29 cellular contexts compared by ENCODE assay signal in the genomic region with DNA sequence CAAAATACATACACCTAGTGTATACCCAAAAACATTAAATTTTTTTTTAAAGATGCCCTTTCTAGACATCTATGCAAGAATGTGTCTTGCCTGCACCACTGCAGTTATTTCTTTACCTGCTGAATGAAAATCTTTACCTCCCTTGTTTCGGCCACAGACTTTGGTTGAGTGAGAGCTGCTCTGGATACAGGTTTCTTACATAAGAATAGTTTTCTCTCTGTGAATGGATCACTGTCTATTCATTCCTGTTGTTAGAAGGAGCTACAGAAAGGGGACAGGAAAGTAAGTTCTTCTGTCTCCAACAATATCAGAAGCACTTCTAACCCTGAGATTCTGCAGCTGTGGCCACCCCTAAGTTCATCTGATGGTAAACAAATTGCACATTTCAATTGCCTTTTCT.
"Had no signal": no experiment of that assay in that cellular context is flagged by ENCODE, and none has a peak within 500 bp of the region (broad histone marks: within the 10 kb centered on the region; RNA-seq: fewer than 3 reads in every experiment).

No MANE protein-coding gene starts in this region.

- H3K4me3 Mint-ChIP-seq: natural killer cell; nephron; neural progenitor cell; stimulated activated effector memory CD8-positive, alpha-beta T cell treated with anti-CD3 and anti-CD28 coated beads, Interleukin-12 subunit alpha, Interleukin-12 subunit beta, amount 100 ng/mL, for 72 hours; stimulated activated naive B cell treated with anti-CD40 and anti-IgM and Interleukin-4, amounts not matched to agents 10 μg/mL and 1 μg/mL and 100 μg/mL, for 72 hours; stimulated activated naive CD8-positive, alpha-beta T cell treated with anti-CD3 and anti-CD28 coated beads, Interleukin-15, Interleukin-2, amounts not matched to agents 100 ng/mL and 50 ng/mL, for 24 hours had no signal

- H3K27me3 ChIP-seq: neural progenitor cell, ovary, right lobe of liver, sigmoid colon, stomach, thyroid gland, tibial nerve, upper lobe of left lung, vagina had no signal

- H3K36me3 ChIP-seq: neural progenitor cell, ovary, prostate gland, thyroid gland had no signal

- ATAC-seq: natural killer cell; right cardiac atrium; right lobe of liver; stimulated activated effector memory CD8-positive, alpha-beta T cell treated with anti-CD3 and anti-CD28 coated beads, Interleukin-12 subunit alpha, Interleukin-12 subunit beta, amount 100 ng/mL, for 72 hours; stimulated activated naive B cell treated with anti-CD40 and anti-IgM and Interleukin-4, amounts not matched to agents 10 μg/mL and 1 μg/mL and 100 μg/mL, for 72 hours had no signal

- DNase-seq: natural killer cell; occipital lobe; ovary; posterior cingulate gyrus; retina; right cardiac atrium; right lobe of liver; sigmoid colon; small intestine; stimulated activated CD4-positive, alpha-beta T cell treated with anti-CD3 and anti-CD28 coated beads, Interleukin-15, amount 100 ng/mL, for 24 hours; stimulated activated CD4-positive, alpha-beta T cell treated with anti-CD3 and anti-CD28 coated beads, Interleukin-2, amount 100 ng/mL, for 24 hours; stimulated activated CD4-positive, alpha-beta T cell treated with anti-CD3 and anti-CD28 coated beads, Interleukin-2, amount 100 ng/mL, for 48 hours; stimulated activated CD4-positive, alpha-beta T cell treated with anti-CD3 and anti-CD28 coated beads, Interleukin-4, amount 100 ng/mL, for 24 hours; stimulated activated naive B cell treated with anti-CD40 and anti-IgM and Interleukin-4, amounts not matched to agents 10 μg/mL and 1 μg/mL and 100 μg/mL, for 72 hours; stimulated activated naive CD4-positive, alpha-beta T cell treated with Interleukin-2 at 50 U/mL for 16 hours; stomach; thyroid gland; trophoblast cell; upper lobe of left lung had no signal

- FAIRE-seq: small intestine, urothelium cell line had no signal

- H3K4me1 ChIP-seq: parathyroid adenoma, prostate gland, right lobe of liver, sigmoid colon, thyroid gland, tibial nerve, upper lobe of left lung, vagina had no signal

- H3K9me3 ChIP-seq: ovary, prostate gland, right lobe of liver, sigmoid colon, stomach, thoracic aorta, thyroid gland, tibial nerve, upper lobe of left lung, vagina had no signal

- H3K9me3 Mint-ChIP-seq: natural killer cell; nephron; neural progenitor cell; stimulated activated effector memory CD8-positive, alpha-beta T cell treated with anti-CD3 and anti-CD28 coated beads, Interleukin-12 subunit alpha, Interleukin-12 subunit beta, amount 100 ng/mL, for 72 hours; stimulated activated naive CD8-positive, alpha-beta T cell treated with anti-CD3 and anti-CD28 coated beads, Interleukin-15, Interleukin-2, amounts not matched to agents 100 ng/mL and 50 ng/mL, for 24 hours had no signal

- H3K4me1 Mint-ChIP-seq: natural killer cell, nephron had no signal

- H3K27me3 Mint-ChIP-seq: stimulated activated naive B cell treated with anti-CD40 and anti-IgM and Interleukin-4, amounts not matched to agents 10 μg/mL and 1 μg/mL and 100 μg/mL, for 72 hours; stimulated activated naive CD8-positive, alpha-beta T cell treated with anti-CD3 and anti-CD28 coated beads, Interleukin-15, Interleukin-2, amounts not matched to agents 100 ng/mL and 50 ng/mL, for 24 hours had no signal

- H3K36me3 Mint-ChIP-seq: natural killer cell had no signal

- H3K4me2 ChIP-seq: neural progenitor cell had no signal

- H3K9ac ChIP-seq: neural progenitor cell, parathyroid adenoma had no signal

- H3K27ac ChIP-seq: neural progenitor cell, ovary, parathyroid adenoma, prostate gland, right lobe of liver, sigmoid colon, stomach, thoracic aorta, thyroid gland, tibial nerve, upper lobe of left lung, vagina had no signal

- H3K4me3 ChIP-seq: neural progenitor cell, ovary, prostate gland, right lobe of liver, sigmoid colon, stomach, thoracic aorta, thyroid gland, tibial nerve, upper lobe of left lung, vagina had no signal

- H2AFZ ChIP-seq: neural progenitor cell, parathyroid adenoma had no signal

- H3K27ac Mint-ChIP-seq: natural killer cell; nephron; neural progenitor cell; stimulated activated effector memory CD8-positive, alpha-beta T cell treated with anti-CD3 and anti-CD28 coated beads, Interleukin-12 subunit alpha, Interleukin-12 subunit beta, amount 100 ng/mL, for 72 hours; stimulated activated naive B cell treated with anti-CD40 and anti-IgM and Interleukin-4, amounts not matched to agents 10 μg/mL and 1 μg/mL and 100 μg/mL, for 72 hours; stimulated activated naive CD8-positive, alpha-beta T cell treated with anti-CD3 and anti-CD28 coated beads, Interleukin-15, Interleukin-2, amounts not matched to agents 100 ng/mL and 50 ng/mL, for 24 hours had no signal

- H3K79me2 ChIP-seq: parathyroid adenoma had no signal
